ENCODE assay signal across 1 cellular context in genomic region chr15:99305761-99306505, GRCh38.
A peak's percentile ranks its signal among the peaks of the same experiment; 100 is the strongest.
TF ChIP-seq lines count a peak whose summit lies in the region.

No MANE protein-coding gene starts in this region.

TF ChIP-seq in HEK293, 187 proteins besides CTCF, POLR2A, EP300 and RAD21 (continued from another document and continues in another):
- TF ChIP-seq ZSCAN18 (tag by site-specific recombination; IDR thresholded peaks at IDR 0.05): no peak
- TF ChIP-seq ZNF274 (IDR thresholded peaks at IDR 0.05; ENCODE audit: low read length): no peak
- TF ChIP-seq ZNF274 (tag by site-specific recombination; IDR thresholded peaks at IDR 0.05; ENCODE audit: borderline replicate concordance): no peak
- TF ChIP-seq GLIS2 (tag by site-specific recombination; IDR thresholded peaks at IDR 0.05): no peak
- TF ChIP-seq ZNF658 (tag by site-specific recombination; IDR thresholded peaks at IDR 0.05): no peak
- 0 out of 2 replicates have a peak, but pooled peaks have one; percentile 12 for TF ChIP-seq WT1 (tag by site-specific recombination; IDR thresholded peaks at IDR 0.05)
- no peak for TF ChIP-seq ZNF37A (tag by site-specific recombination; IDR thresholded peaks at IDR 0.05)
- TF ChIP-seq ZNF23 (tag by site-specific recombination; IDR thresholded peaks at IDR 0.05; ENCODE audit: borderline replicate concordance): no peak
- no peak for TF ChIP-seq ZNF514 (tag by site-specific recombination; IDR thresholded peaks at IDR 0.05)
- TF ChIP-seq ZNF184 (tag by site-specific recombination; IDR thresholded peaks at IDR 0.05): 0 out of 2 replicates have a peak, but pooled peaks have one; percentile 57
- TF ChIP-seq GFI1B (tag by site-specific recombination; IDR thresholded peaks at IDR 0.05): peak; percentile 84
- TF ChIP-seq ZNF571 (tag by site-specific recombination; IDR thresholded peaks at IDR 0.05): no peak
- no peak for TF ChIP-seq PBX3 (CRISPR knock-in tag; IDR thresholded peaks at IDR 0.05)
- TF ChIP-seq ZNF280C (tag by site-specific recombination; IDR thresholded peaks at IDR 0.05): no peak
- TF ChIP-seq ZFP3 (tag by site-specific recombination; IDR thresholded peaks at IDR 0.05; ENCODE audit: low read depth): no peak
- peak; percentile 46; the same call in 1 of the 2 replicates for TF ChIP-seq OVOL3 (tag by site-specific recombination; IDR thresholded peaks at IDR 0.05)
- peak; percentile 70 for TF ChIP-seq ZNF366 (tag by site-specific recombination; conservative IDR thresholded peaks at IDR 0.05)
- no peak for TF ChIP-seq PRDM1 (tag by site-specific recombination; IDR thresholded peaks at IDR 0.05)
- TF ChIP-seq ZNF266 (tag by site-specific recombination; IDR thresholded peaks at IDR 0.05; ENCODE audit: low read depth): no peak
- peak; percentile 51; the same call in 1 of the 2 replicates for TF ChIP-seq FEZF1 (tag by site-specific recombination; IDR thresholded peaks at IDR 0.05)
- TF ChIP-seq ZNF843 (tag by site-specific recombination; IDR thresholded peaks at IDR 0.05): peak; percentile 66
- TF ChIP-seq EGR2 (tag by site-specific recombination; IDR thresholded peaks at IDR 0.05; ENCODE audit: low read depth): no peak
- peak; percentile 67; the same call in 1 of the 2 replicates for TF ChIP-seq ZBTB44 (tag by site-specific recombination; IDR thresholded peaks at IDR 0.05)
- TF ChIP-seq GLI4 (tag by site-specific recombination; IDR thresholded peaks at IDR 0.05): no peak
- no peak for TF ChIP-seq ZNF292 (tag by site-specific recombination; IDR thresholded peaks at IDR 0.05; ENCODE audit: borderline replicate concordance, low read depth)
- no peak for TF ChIP-seq ZNF214 (tag by site-specific recombination; IDR thresholded peaks at IDR 0.05; ENCODE audit: borderline replicate concordance)
- no peak for TF ChIP-seq ZNF510 (tag by site-specific recombination; IDR thresholded peaks at IDR 0.05; ENCODE audit: insufficient replicate concordance)
- no peak for TF ChIP-seq SETDB1 (IDR thresholded peaks at IDR 0.05; ENCODE audit: insufficient read length, low read length)
- TF ChIP-seq ZXDB (tag by site-specific recombination; IDR thresholded peaks at IDR 0.05): peak; percentile 46
- TF ChIP-seq ZNF341 (tag by site-specific recombination; IDR thresholded peaks at IDR 0.05; ENCODE audit: low read depth): no peak
- no peak for TF ChIP-seq BCL11B (tag by site-specific recombination; IDR thresholded peaks at IDR 0.05; ENCODE audit: low read depth)
- no peak for TF ChIP-seq ZNF645 (tag by site-specific recombination; IDR thresholded peaks at IDR 0.05)
- peak; percentile 96 for TF ChIP-seq PRDM6 (tag by site-specific recombination; IDR thresholded peaks at IDR 0.05)
- no peak for TF ChIP-seq ZNF16 (tag by site-specific recombination; IDR thresholded peaks at IDR 0.05; ENCODE audit: low read depth)
- no peak for TF ChIP-seq MYNN (tag by site-specific recombination; IDR thresholded peaks at IDR 0.05; ENCODE audit: borderline replicate concordance)
- peak; percentile 58 for TF ChIP-seq ZNF629 (tag by site-specific recombination; IDR thresholded peaks at IDR 0.05)
- no peak for TF ChIP-seq ZBTB26 (tag by site-specific recombination; optimal IDR thresholded peaks at IDR 0.05)
- TF ChIP-seq ZNF416 (tag by site-specific recombination; IDR thresholded peaks at IDR 0.05): no peak
- TF ChIP-seq ZNF670 (tag by site-specific recombination; IDR thresholded peaks at IDR 0.05; ENCODE audit: low read depth): no peak
- TF ChIP-seq GLIS1 (tag by site-specific recombination; IDR thresholded peaks at IDR 0.05): no peak
- peak; percentile 25; the same call in 1 of the 2 replicates for TF ChIP-seq OSR2 (tag by site-specific recombination; IDR thresholded peaks at IDR 0.05)
- no peak for TF ChIP-seq ATF2 (tag by site-specific recombination; IDR thresholded peaks at IDR 0.05; ENCODE audit: low read depth)
- TF ChIP-seq ZNF18 (tag by site-specific recombination; IDR thresholded peaks at IDR 0.05): no peak
- TF ChIP-seq ZNF211 (tag by site-specific recombination; IDR thresholded peaks at IDR 0.05; ENCODE audit: low read depth): no peak
- no peak for TF ChIP-seq ZNF549 (tag by site-specific recombination; IDR thresholded peaks at IDR 0.05)
- TF ChIP-seq ZNF707 (tag by site-specific recombination; IDR thresholded peaks at IDR 0.05): no peak
- TF ChIP-seq ZNF548 (tag by site-specific recombination; IDR thresholded peaks at IDR 0.05): no peak
- no peak for TF ChIP-seq ZNF776 (tag by site-specific recombination; IDR thresholded peaks at IDR 0.05; ENCODE audit: borderline replicate concordance)
- peak; percentile 99 for TF ChIP-seq ZNF660 (tag by site-specific recombination; IDR thresholded peaks at IDR 0.05)
- no peak for TF ChIP-seq SALL2 (tag by site-specific recombination; IDR thresholded peaks at IDR 0.05; ENCODE audit: borderline replicate concordance)
- no peak for TF ChIP-seq ZNF174 (tag by site-specific recombination; IDR thresholded peaks at IDR 0.05)
